8 cellular contexts compared by ENCODE assay signal in genomic region chr12:49322708-49323523, GRCh38. TPM values are rescaled to one million over a fixed set of nuclear protein-coding genes. Genes with fewer than 3 reads are reported as not detected.
DNase-seq lines count a peak whose midpoint lies in the region; ATAC-seq and TF ChIP-seq lines count a peak whose summit lies in the region.

Gene TROAP, plus strand, starts transcription at chr12:49323255. Its CDS starts 354 bp downstream, at chr12:49323609.

- peak within 1 kb of the TSS; percentile 72 to 89 for H4K8ac ChIP-seq in IMR-90 (ENCODE audit: low read depth in 2 of 2, low read length in 2 of 2)

- dilution Hi-C loops in IMR-90 (cut with HindIII; ENCODE audit: low sequenced_read_pairs, unreplicated experiment) = no loop called here

- no peaks in the 10 kb centered on the region; the same call in 1 of the 2 replicates for H3K9me1 ChIP-seq in IMR-90 (ENCODE audit: insufficient read depth, low read length)

- BruUV-seq in IMR-90 (replicated peaks; lab: Mats Ljungman, UMichigan) (TSS peak; percentile 58), OCI-LY7 (replicated peaks; lab: Mats Ljungman, UMichigan) (no TSS peak)

- H4K5ac ChIP-seq in IMR-90 (ENCODE audit: low read depth, low read length) = peak within 1 kb of the TSS; percentile 57

- ATAC-seq in GM21529 (IDR thresholded peaks at IDR 0.05; ENCODE audit: unreplicated experiment) = peak; percentile 98
- ATAC-seq in IMR-90 (ENCODE audit: low read depth) = peak; percentile 100

- peak within 1 kb of the TSS; percentile 70 for H2AK5ac ChIP-seq in IMR-90 (ENCODE audit: low read depth, low read length)

- 0% methylated on average over 31 of the region's 65 CpGs; no CpG with 5 or more reads in 1 of the 2 experiments for WGBS in IMR-90 (ENCODE audit: extremely low coverage in 2 of 2, insufficient read length in 1 of 2), 2 experiments

- DNase-seq in DMS114 treated with DMSO at 0.1 percent for 48 hours (lab: John Stamatoyannopoulos, UW; ENCODE audit: unreplicated experiment) (peak; percentile 98), IMR-90 (peak; percentile 97), OCI-LY7 (ENCODE audit: low spot score) (peak; percentile 99), epithelial cell of esophagus (ENCODE audit: low read depth) (peak; percentile 99)
- peak; percentile 95 for DNase-seq in activated CD8-positive, alpha-beta memory T cell treated with anti-CD3 and anti-CD28 coated beads, Interleukin-2, amount 50 U/mL, for 48 hours
- DNase-seq in stimulated activated CD8-positive, alpha-beta memory T cell treated with anti-CD3 and anti-CD28 coated beads, Interleukin-2, amount 100 ng/mL, for 48 hours (ENCODE audit: low read depth in 2 of 2) = peak; percentile 93 to 94

- POLR2A ChIA-PET in IMR-90 (lab: Charles Lee; ENCODE audit: unreplicated experiment) (interaction anchor here (1.6 kb wide), 1 partner anchor 9 kb away, joined by 4 read pairs; no protein-coding TSS in a partner anchor), OCI-LY7 (lab: Charles Lee) (interaction anchor here (0.6 to 2.0 kb wide), 18 partner anchors 9 to 418 kb away, joined by 3 to 13 read pairs (median 3); partner anchors contain the start of genes C1QL4, SPATS2, TMBIM6 and TUBA1B)

- H2BK20ac ChIP-seq in IMR-90 (ENCODE audit: low read depth, low read length) = no peak within 1 kb of the TSS

- H3K9me3 ChIP-seq in IMR-90 (ENCODE audit: control insufficient read depth, insufficient read depth, low read length) = no peaks in the 10 kb centered on the region
- no peaks in the 10 kb centered on the region for H3K9me3 ChIP-seq in OCI-LY7 (ENCODE audit: low read length)
- no peaks in the 10 kb centered on the region for H3K9me3 ChIP-seq in mononuclear cell (ENCODE audit: low read depth, low read length)

- H2BK15ac ChIP-seq in IMR-90 (ENCODE audit: low read depth, low read length) = no peak within 1 kb of the TSS

- no peaks in the 10 kb centered on the region for H3K9me2 ChIP-seq in OCI-LY7 (ENCODE audit: insufficient read depth, low read length)

- peak within 1 kb of the TSS; percentile 81 for H3K9ac ChIP-seq in IMR-90 (ENCODE audit: low read depth, low read length)

- in situ Hi-C loops in IMR-90 (cut with MboI; ENCODE audit: low sequenced_read_pairs) = no loop called here

- intact Hi-C loops in IMR-90 (cut with micrococcal nuclease) (no loop called here), OCI-LY7 (cut with micrococcal nuclease; ENCODE audit: unreplicated experiment) (loop anchor here (2.0 kb wide), 1 partner anchor 58 kb away; the partner anchor contains the start of gene TUBA1C)

- H3K27ac ChIP-seq in IMR-90 (ENCODE audit: insufficient read depth, low read length) (peak within 1 kb of the TSS; percentile 72), OCI-LY7 (ENCODE audit: low read depth, low read length, poor library complexity, severe bottlenecking) (peak within 1 kb of the TSS; percentile 61)

- H4K20me1 ChIP-seq in IMR-90 (ENCODE audit: insufficient read depth, low read length) (no peaks in the 10 kb centered on the region), OCI-LY7 (ENCODE audit: insufficient read depth, low read length) (no peaks in the 10 kb centered on the region)

- peaks cover 9 to 41% of the 10 kb centered on the region in 2 experiments; a peak in 3 of 4 replicates for H3K79me1 ChIP-seq in IMR-90 (ENCODE audit: low read depth in 1 of 2, low read length in 2 of 2)

- no peak; the same call in 1 of the 2 replicates for TF ChIP-seq POLR2A in IMR-90 (IDR thresholded peaks at IDR 0.05; ENCODE audit: low read depth, low read length)

- H3K27me3 ChIP-seq in IMR-90 (ENCODE audit: control insufficient read depth, insufficient read depth, low read length) (no peaks in the 10 kb centered on the region), mononuclear cell (ENCODE audit: insufficient read depth, low read length) (no peaks in the 10 kb centered on the region)

- peak within 1 kb of the TSS; percentile 91 for H2AK9ac ChIP-seq in IMR-90 (replicated peaks; ENCODE audit: low read depth, low read length, poor library complexity)

- peak within 1 kb of the TSS; percentile 46; the same call in 1 of the 2 replicates for H2BK120ac ChIP-seq in IMR-90 (ENCODE audit: low read depth, low read length)

- H3K23ac ChIP-seq in IMR-90 (ENCODE audit: low read depth, low read length) = peak within 1 kb of the TSS; percentile 92

- H3K14ac ChIP-seq in IMR-90 (replicated peaks; ENCODE audit: low read depth, low read length) = peak within 1 kb of the TSS; percentile 98

- H3K18ac ChIP-seq in IMR-90 (ENCODE audit: low read depth, low read length) = no peak within 1 kb of the TSS

- CTCF ChIA-PET in IMR-90 (lab: Yijun Ruan, JAX) = interaction anchor here (0.7 to 1.7 kb wide), 5 partner anchors 9 to 102 kb away, joined by 3 to 9 read pairs (median 3); partner anchors contain the start of gene C1QL4
- CTCF ChIA-PET in OCI-LY7 (lab: Charles Lee; ENCODE audit: unreplicated experiment) = interaction anchor here (0.5 to 1.3 kb wide), 7 partner anchors 8 to 466 kb away, joined by 3 to 6 read pairs (median 3); no protein-coding TSS in a partner anchor

- peak within 1 kb of the TSS; percentile 73 for H4K91ac ChIP-seq in IMR-90 (ENCODE audit: insufficient read depth, low read depth, low read length)

- H3K4ac ChIP-seq in IMR-90 (ENCODE audit: low read depth, low read length) = peak within 1 kb of the TSS; percentile 90

- H3K4me2 ChIP-seq in IMR-90 (ENCODE audit: low read depth, low read length) (peak within 1 kb of the TSS; percentile 92), OCI-LY7 (ENCODE audit: low read length) (peak within 1 kb of the TSS; percentile 88)

- TF ChIP-seq RAD21 in IMR-90 (IDR thresholded peaks at IDR 0.05; ENCODE audit: low read length) = no peak

- H2AFZ ChIP-seq in IMR-90 (replicated peaks; ENCODE audit: low read length, poor library complexity) (peak within 1 kb of the TSS; percentile 100), OCI-LY7 (ENCODE audit: low read length) (peak within 1 kb of the TSS; percentile 62)

- no peaks in the 10 kb centered on the region for H3K36me3 ChIP-seq in IMR-90 (ENCODE audit: control insufficient read depth, insufficient read depth, low read length)
- H3K36me3 ChIP-seq in OCI-LY7 (ENCODE audit: insufficient read depth, low read length) = peaks cover 42% of the 10 kb centered on the region

- H3K4me3 ChIP-seq in IMR-90 (ENCODE audit: insufficient read depth, low read depth, low read length) (peak within 1 kb of the TSS; percentile 82), OCI-LY7 (ENCODE audit: low read depth, low read length, poor library complexity, severe bottlenecking) (peak within 1 kb of the TSS; percentile 91), epithelial cell of esophagus (ENCODE audit: low read length) (peak within 1 kb of the TSS; percentile 72), mononuclear cell (ENCODE audit: low read length) (peak within 1 kb of the TSS; percentile 78)

- H2BK5ac ChIP-seq in IMR-90 (ENCODE audit: low read depth, low read length, poor library complexity, severe bottlenecking) = peak within 1 kb of the TSS; percentile 51

- H3K56ac ChIP-seq in IMR-90 (ENCODE audit: extremely low read depth, insufficient read depth, low read length) = peak within 1 kb of the TSS; percentile 62; the same call in 1 of the 2 replicates

- H3K79me2 ChIP-seq in OCI-LY7 (ENCODE audit: insufficient read depth, low read depth, low read length) = peaks cover 16% of the 10 kb centered on the region; the same call in 1 of the 2 replicates

- peaks cover 9% of the 10 kb centered on the region; the same call in 1 of the 2 replicates for H3K4me1 ChIP-seq in IMR-90 (ENCODE audit: control insufficient read depth, insufficient read depth, low read length)
- peaks cover 24% of the 10 kb centered on the region for H3K4me1 ChIP-seq in OCI-LY7 (ENCODE audit: insufficient read depth, low read length, poor library complexity, severe bottlenecking)
- H3K4me1 ChIP-seq in mononuclear cell (ENCODE audit: insufficient read depth, low read length) = peaks cover 18% of the 10 kb centered on the region

- TF ChIP-seq CTCF in IMR-90 (conservative IDR thresholded peaks at IDR 0.05; ENCODE audit: low read depth, low read length) = no peak
- TF ChIP-seq CTCF in OCI-LY7 (conservative IDR thresholded peaks at IDR 0.05; ENCODE audit: low read length) = no peak
- no peak for TF ChIP-seq CTCF in epithelial cell of esophagus (IDR thresholded peaks at IDR 0.05; ENCODE audit: insufficient read depth, low read depth, low read length, missing control alignments)

TF ChIP-seq in IMR-90, 13 proteins besides CTCF, POLR2A, EP300 and RAD21 (continues in another document):
- TF ChIP-seq RCOR1 (IDR thresholded peaks at IDR 0.05; ENCODE audit: insufficient replicate concordance, low read length) = no peak
- no peak for TF ChIP-seq NFE2L2 (IDR thresholded peaks at IDR 0.05; ENCODE audit: low read depth, low read length)
- TF ChIP-seq MAZ (IDR thresholded peaks at IDR 0.05; ENCODE audit: borderline replicate concordance, low read depth, low read length) = peak; percentile 80; the same call in 1 of the 2 replicates
- TF ChIP-seq USF2 (IDR thresholded peaks at IDR 0.05; ENCODE audit: low read depth, low read length) = no peak
- no peak for TF ChIP-seq SMC3 (IDR thresholded peaks at IDR 0.05; ENCODE audit: low read depth, low read length)
- TF ChIP-seq FOS (IDR thresholded peaks at IDR 0.05; ENCODE audit: low read depth, low read length) = 0 out of 2 replicates have a peak, but pooled peaks have one; percentile 22
- TF ChIP-seq MAFK (IDR thresholded peaks at IDR 0.05; ENCODE audit: low read depth, low read length) = no peak
- TF ChIP-seq ELK1 (IDR thresholded peaks at IDR 0.05; ENCODE audit: borderline replicate concordance, low read depth, low read length) = no peak

RNA-seq across cellular contexts. Expression of gene TROAP, which starts in this region (rescaled TPM):
- total RNA-seq in IMR-90 (2012; rRNA removed) = 15.6 and 21.5 TPM in 2 replicates
- 29.3 and 46.0 TPM in 2 replicates for polyA plus RNA-seq in IMR-90 (2012; rRNA removed)
- polyA plus RNA-seq in IMR-90 (2012; cell fraction: cytosol; rRNA removed) = 13.7 and 15.7 TPM in 2 replicates
- 36.7 and 80.0 TPM in 2 replicates for polyA plus RNA-seq in IMR-90 (2012; cell fraction: nucleus; rRNA removed; ENCODE audit: low replicate concordance)
- 116 and 150 TPM in 2 replicates for total RNA-seq in OCI-LY7 (2014; rRNA removed; shearing (Covaris generic))
- 141 and 176 TPM in 2 replicates for total RNA-seq in OCI-LY7 (2022)
- 0.31 TPM for total RNA-seq in mononuclear cell

Comparison
In these comparisons a context has a peak if more than half of its experiments do, and no peak if none do; other contexts are left out.
1. Peak in every context shown above with its lines: DNase-seq, ATAC-seq, H3K4me3 ChIP-seq and H3K27ac ChIP-seq.
2. RNA of gene TROAP (total RNA-seq): 116 to 176 TPM in OCI-LY7 and 15.6 to 21.5 TPM in IMR-90; 0.31 TPM in mononuclear cell (single experiment); every median in the first group is over 10 times any median in the second.